8 cellular contexts compared by ENCODE assay signal in the genomic region with DNA sequence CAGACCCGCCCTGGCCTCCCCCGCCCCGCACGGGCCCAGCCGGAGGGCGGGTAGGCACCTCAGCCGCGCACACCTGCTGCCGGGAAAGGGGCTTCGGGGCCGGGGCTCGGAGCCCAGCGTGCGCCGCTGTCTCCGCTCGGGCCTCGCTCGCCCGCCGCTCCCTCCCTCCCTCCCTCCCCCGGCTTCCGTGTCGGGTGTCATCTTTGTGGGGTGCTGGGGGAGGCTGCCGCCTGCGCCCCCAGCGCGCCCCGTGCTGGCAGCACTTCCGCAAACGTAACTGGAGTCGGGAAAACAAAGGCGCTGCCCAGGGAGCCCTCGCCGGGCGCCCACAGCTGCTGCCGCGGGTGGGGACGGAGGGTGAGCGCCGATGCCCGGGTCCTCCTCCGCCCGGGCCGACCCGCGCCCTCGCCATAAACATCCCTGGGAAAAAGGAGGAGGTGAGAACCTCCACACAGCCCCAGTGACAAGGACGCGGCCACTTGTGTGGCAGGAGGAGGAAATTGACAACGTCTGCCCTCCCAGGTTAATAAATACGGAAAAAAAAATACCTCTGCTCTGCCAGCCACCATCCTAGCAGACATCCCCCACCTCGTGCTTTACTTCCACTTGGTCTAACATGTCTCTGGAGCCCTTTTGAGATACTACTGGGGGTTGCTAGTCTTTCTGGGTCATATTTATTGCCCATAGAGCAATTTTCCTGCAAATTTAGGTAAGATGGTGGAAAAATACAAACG. TPM values are rescaled to one million over a fixed set of nuclear protein-coding genes. Genes with fewer than 3 reads are reported as not detected.
DNase-seq lines count a peak whose midpoint lies in the region; ATAC-seq and TF ChIP-seq lines count a peak whose summit lies in the region.

No MANE protein-coding gene starts in this region.

- H3K79me2 ChIP-seq in OCI-LY7 (ENCODE audit: insufficient read depth, low read depth, low read length) = no peaks in the 10 kb centered on the region

- no peaks in the 10 kb centered on the region for H3K9me3 ChIP-seq in CD8-positive, alpha-beta T cell (ENCODE audit: low read length)
- H3K9me3 ChIP-seq in OCI-LY7 (ENCODE audit: low read length) (no peaks in the 10 kb centered on the region), gastroesophageal sphincter (no peaks in the 10 kb centered on the region)

- H3K4me1 ChIP-seq in CD8-positive, alpha-beta T cell (ENCODE audit: insufficient read depth, low read length) = peaks cover 51% of the 10 kb centered on the region
- H3K4me1 ChIP-seq in OCI-LY7 (ENCODE audit: insufficient read depth, low read length, poor library complexity, severe bottlenecking) (peaks cover 16% of the 10 kb centered on the region), gastroesophageal sphincter (peaks cover 0 to 55% (median 5%) of the 10 kb centered on the region in 3 donors)

- POLR2A ChIA-PET in CD8-positive, alpha-beta T cell (lab: Charles Lee) = interaction anchor here (0.7 to 3.1 kb wide), 7 partner anchors 16 to 473 kb away, joined by 3 to 42 read pairs (median 5); a partner anchor contains a TSS
- POLR2A ChIA-PET in OCI-LY7 (lab: Charles Lee) = interaction anchor here (0.7 kb wide), 1 partner anchor 239 kb away, joined by 3 read pairs; no protein-coding TSS in a partner anchor

- CTCF ChIA-PET in CD8-positive, alpha-beta T cell (lab: Charles Lee) = no interaction called here
- CTCF ChIA-PET in OCI-LY7 (lab: Charles Lee; ENCODE audit: unreplicated experiment) = no interaction called here

- peaks cover 22% of the 10 kb centered on the region for H3K36me3 Mint-ChIP-seq in CD8-positive, alpha-beta T cell

- H3K27me3 Mint-ChIP-seq in CD8-positive, alpha-beta T cell (ENCODE audit: low read depth) = no peaks in the 10 kb centered on the region

- peak overlapping the region; percentile 94 for H2AFZ ChIP-seq in OCI-LY7 (ENCODE audit: low read length)

- TF ChIP-seq CTCF in CD8-positive, alpha-beta T cell (IDR thresholded peaks at IDR 0.05) = no peak
- no peak for TF ChIP-seq CTCF in OCI-LY7 (conservative IDR thresholded peaks at IDR 0.05; ENCODE audit: low read length)
- TF ChIP-seq CTCF in gastroesophageal sphincter (IDR thresholded peaks at IDR 0.05) = no peak

- 4 to 8% methylated on average over 3 to 20 of the region's 54 CpGs for WGBS in gastroesophageal sphincter (ENCODE audit: low coverage in 1 of 2), 2 donors

- TF ChIP-seq EP300 in gastroesophageal sphincter (IDR thresholded peaks at IDR 0.05) = no peak

- peak; percentile 62 to 87 (median 75) for DNase-seq in CD8-positive, alpha-beta T cell
- DNase-seq in OCI-LY7 (ENCODE audit: low spot score) (peak; percentile 65), nucleus accumbens (lab: John Stamatoyannopoulos, UW) (peak in 54 of 56 donors; percentile 19 to 89 (median 72)), superior temporal gyrus (ENCODE audit: extremely low spot score) (peak; percentile 81)
- DNase-seq in activated effector memory CD4-positive, alpha-beta T cell treated with Interleukin-2 at 50 U/mL for 16 hours = peak; percentile 70

- peaks cover 45% of the 10 kb centered on the region for H3K4me1 Mint-ChIP-seq in CD8-positive, alpha-beta T cell (ENCODE audit: low read depth)

- no TSS peak for BruUV-seq in OCI-LY7 (replicated peaks; lab: Mats Ljungman, UMichigan)

- H3K36me3 ChIP-seq in CD8-positive, alpha-beta T cell (ENCODE audit: insufficient read depth, low read length) = no peaks in the 10 kb centered on the region
- H3K36me3 ChIP-seq in OCI-LY7 (ENCODE audit: insufficient read depth, low read length) (no peaks in the 10 kb centered on the region), gastroesophageal sphincter (no peaks in the 10 kb centered on the region)

- H3K27me3 ChIP-seq in CD8-positive, alpha-beta T cell (ENCODE audit: insufficient read depth, low read length) = no peaks in the 10 kb centered on the region
- no peaks in the 10 kb centered on the region for H3K27me3 ChIP-seq in gastroesophageal sphincter

- no peaks in the 10 kb centered on the region for H3K9me2 ChIP-seq in OCI-LY7 (ENCODE audit: insufficient read depth, low read length)

- H3K27ac Mint-ChIP-seq in CD8-positive, alpha-beta T cell = peak overlapping the region; percentile 99

- intact Hi-C loops in CD8-positive, alpha-beta T cell (cut with DNase I, micrococcal nuclease) = loop anchor here (1.0 to 10.0 kb wide), 15 partner anchors 11 to 1274 kb away; a partner anchor contains a TSS
- intact Hi-C loops in OCI-LY7 (cut with micrococcal nuclease; ENCODE audit: unreplicated experiment) = loop anchor here (2.0 to 5.0 kb wide), 5 partner anchors 60 to 474 kb away; a partner anchor contains a TSS

- H3K27ac ChIP-seq in CD8-positive, alpha-beta T cell (ENCODE audit: low read depth, low read length) = peak overlapping the region; percentile 98
- peak overlapping the region; percentile 46 for H3K27ac ChIP-seq in OCI-LY7 (ENCODE audit: low read depth, low read length, poor library complexity, severe bottlenecking)
- H3K27ac ChIP-seq in gastroesophageal sphincter = peak overlapping the region; percentile 64 to 92 (median 88)

- no peak for TF ChIP-seq POLR2A in gastroesophageal sphincter (IDR thresholded peaks at IDR 0.05)

- H3K9me3 Mint-ChIP-seq in CD8-positive, alpha-beta T cell = no peaks in the 10 kb centered on the region

- peak overlapping the region; percentile 92 for H3K4me3 Mint-ChIP-seq in CD8-positive, alpha-beta T cell

- H3K4me2 ChIP-seq in OCI-LY7 (ENCODE audit: low read length) = peak overlapping the region; percentile 74

- H4K20me1 ChIP-seq in OCI-LY7 (ENCODE audit: insufficient read depth, low read length) = no peaks in the 10 kb centered on the region

- ATAC-seq in CD8-positive, alpha-beta T cell = peak; percentile 56
- ATAC-seq in GM19372 (IDR thresholded peaks at IDR 0.05; ENCODE audit: low read depth, unreplicated experiment) (peak; percentile 58), HG03469 (IDR thresholded peaks at IDR 0.05; ENCODE audit: unreplicated experiment) (peak; percentile 44), gastroesophageal sphincter (peak; percentile 64)

- peak overlapping the region; percentile 69 for H3K4me3 ChIP-seq in CD8-positive, alpha-beta T cell (ENCODE audit: low read depth, low read length)
- H3K4me3 ChIP-seq in OCI-LY7 (ENCODE audit: low read depth, low read length, poor library complexity, severe bottlenecking) (peak overlapping the region; percentile 84), gastroesophageal sphincter (peak overlapping the region; percentile 85 to 90)

RNA-seq across cellular contexts. Expression of a gene that starts 0.6 kb away (rescaled TPM):
- 10 to 100 TPM; 45.6 to 50.6 TPM for total RNA-seq in CD8-positive, alpha-beta T cell
- 8.3 and 11.5 TPM in 2 replicates for total RNA-seq in OCI-LY7 (2014; rRNA removed; shearing (Covaris generic))
- 19.5 and 23.1 TPM in 2 replicates for total RNA-seq in OCI-LY7 (2022)
- 100 to 1,000 TPM in 3 of 4 donors, 10 to 100 TPM in 1; 80.2 to 176 (median 143) TPM for total RNA-seq in gastroesophageal sphincter

Comparison
In these comparisons a context has a peak if more than half of its experiments do, and no peak if none do; other contexts are left out.
1. Peak in every context shown above with its lines: DNase-seq, ATAC-seq, H3K4me3 ChIP-seq and H3K27ac ChIP-seq.
2. H3K27ac ChIP-seq: peak in every context shown above with its lines; median percentile 98 in CD8-positive, alpha-beta T cell; 88 in gastroesophageal sphincter; 46 in OCI-LY7.